In the genomic region with DNA sequence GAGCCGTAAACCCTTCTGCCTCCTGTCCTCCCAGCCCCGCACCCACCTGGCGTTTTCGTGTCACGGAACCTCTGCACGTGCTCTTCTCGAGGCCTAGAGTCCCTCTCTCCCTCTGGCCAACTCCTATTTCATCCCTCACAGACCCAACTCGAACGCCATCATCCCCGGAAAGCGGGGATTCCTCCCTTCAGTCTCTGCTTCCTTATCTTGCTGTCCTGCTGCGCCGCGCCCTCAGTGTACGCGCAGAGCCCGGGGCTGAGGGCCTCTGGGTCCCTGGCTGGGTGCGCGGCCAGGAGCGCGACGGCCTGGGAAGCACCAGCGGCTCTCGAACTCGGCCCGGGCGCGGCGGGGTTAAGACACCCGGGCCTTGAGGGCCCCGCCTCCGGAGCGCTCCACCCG, we compare ENCODE assay signal across 8 cellular contexts. TPM values are rescaled to one million over a fixed set of nuclear protein-coding genes. Genes with fewer than 3 reads are reported as not detected.
A peak's percentile ranks its signal among the peaks of the same experiment; 100 is the strongest.
DNase-seq lines count a peak whose midpoint lies in the region; ATAC-seq and TF ChIP-seq lines count a peak whose summit lies in the region.

No MANE protein-coding gene starts in this region.

- H3K27ac ChIP-seq in HEK293 (ENCODE audit: extremely low read depth, low read depth, low read length): peak overlapping the region; percentile 73
- H3K27ac ChIP-seq in SK-N-MC: peak overlapping the region; percentile 92
- peak overlapping the region; percentile 86 to 98 for H3K27ac ChIP-seq in left lung

- POLR2A ChIA-PET in GM10248 (lab: Yijun Ruan, JAX): interaction anchor here (0.8 to 1.5 kb wide), 6 partner anchors 9 to 364 kb away, joined by 3 to 8 read pairs (median 4); a partner anchor contains a TSS
- POLR2A ChIA-PET in HEK293 (lab: Yijun Ruan, JAX): no interaction called here

- peak; percentile 70 for ATAC-seq in central memory CD8-positive, alpha-beta T cell (replicated peaks; ENCODE audit: extremely low read depth, poor library complexity, severe bottlenecking)
- ATAC-seq in left lung: peak; percentile 86

- H3K9me3 Mint-ChIP-seq in central memory CD8-positive, alpha-beta T cell: no peaks in the 10 kb centered on the region

- DNase-seq in 8988T: peak; percentile 83
- DNase-seq in GM10248 (ENCODE audit: extremely low spot score): peak; percentile 83
- peak; percentile 82 for DNase-seq in M059J (ENCODE audit: low read depth)
- no peak for DNase-seq in SK-N-MC (ENCODE audit: low read depth, low spot score)
- no peak for DNase-seq in central memory CD8-positive, alpha-beta T cell (ENCODE audit: low spot score in 2 of 2)
- peak; percentile 84 to 97 for DNase-seq in left lung
- DNase-seq in stimulated activated CD4-positive, alpha-beta T cell treated with anti-CD3 and anti-CD28 coated beads, TNF-alpha, amount 100 ng/mL, for 24 hours (ENCODE audit: low read depth in 3 of 3): peak in 2 of 3 experiments; percentile 75 to 80

- H3K27me3 ChIP-seq in left lung: no peaks in the 10 kb centered on the region

- H3K36me3 ChIP-seq in HEK293 (ENCODE audit: control insufficient read depth in 2 of 2, insufficient read depth in 1 of 2, low read length in 2 of 2) (peaks cover 0 to 20% of the 10 kb centered on the region in 2 experiments; a peak in 1 of 3 replicates), SK-N-MC (ENCODE audit: insufficient read depth, low read length) (no peaks in the 10 kb centered on the region; the same call in 1 of the 2 replicates), left lung (peaks cover 0 to 29% of the 10 kb centered on the region in 2 donors)

- intact Hi-C loops in left lung (cut with DNase I): loop anchor here in 1 of 2 donors (5.0 kb wide), 1 partner anchor 91 kb away; no protein-coding TSS in a partner anchor

- peaks cover 38% of the 10 kb centered on the region for H3K36me3 Mint-ChIP-seq in central memory CD8-positive, alpha-beta T cell (ENCODE audit: insufficient read depth)

- H3K4me3 ChIP-seq in HEK293 (ENCODE audit: low read depth, low read length): peak overlapping the region; percentile 70
- peak overlapping the region; percentile 99 for H3K4me3 ChIP-seq in SK-N-MC
- peak overlapping the region; percentile 79 to 98 for H3K4me3 ChIP-seq in left lung

- H3K4me3 Mint-ChIP-seq in central memory CD8-positive, alpha-beta T cell: peak overlapping the region; percentile 100

- TF ChIP-seq CTCF in GM10248 (IDR thresholded peaks at IDR 0.05; ENCODE audit: control extremely low read depth, extremely low read depth, low read depth, missing control alignments): no peak
- TF ChIP-seq CTCF in HEK293 (tag by site-specific recombination; IDR thresholded peaks at IDR 0.05): no peak
- no peak for TF ChIP-seq CTCF in left lung (IDR thresholded peaks at IDR 0.05)

- H3K4me1 ChIP-seq in HEK293 (ENCODE audit: control insufficient read depth, insufficient read depth, low read length): no peaks in the 10 kb centered on the region
- peaks cover 30 to 79% of the 10 kb centered on the region in 2 donors for H3K4me1 ChIP-seq in left lung

- no peaks in the 10 kb centered on the region for H3K9me3 ChIP-seq in HEK293 (ENCODE audit: control insufficient read depth, insufficient read depth, low read depth, low read length)
- no peaks in the 10 kb centered on the region for H3K9me3 ChIP-seq in SK-N-MC (ENCODE audit: low read depth, low read length)
- no peaks in the 10 kb centered on the region for H3K9me3 ChIP-seq in left lung

- CTCF ChIA-PET in GM10248 (lab: Yijun Ruan, JAX) (interaction anchor here (0.7 to 11.8 kb wide), 21 partner anchors 10 to 365 kb away, joined by 3 to 83 read pairs (median 6); a partner anchor contains a TSS), HEK293 (lab: Yijun Ruan, JAX) (interaction anchor here (0.8 to 2.1 kb wide), 6 partner anchors 11 to 364 kb away, joined by 3 to 7 read pairs (median 4); a partner anchor contains a TSS)

- H3K9ac ChIP-seq in SK-N-MC (ENCODE audit: insufficient read length): peak overlapping the region; percentile 93

- H3K27me3 Mint-ChIP-seq in central memory CD8-positive, alpha-beta T cell: no peaks in the 10 kb centered on the region

- peaks cover 55% of the 10 kb centered on the region for H3K4me1 Mint-ChIP-seq in central memory CD8-positive, alpha-beta T cell

- peak overlapping the region; percentile 99 for H3K27ac Mint-ChIP-seq in central memory CD8-positive, alpha-beta T cell (ENCODE audit: low read depth)

TF ChIP-seq in HEK293, 187 proteins besides CTCF, POLR2A, EP300 and RAD21 (continues in another document):
- TF ChIP-seq ZBTB7A (tag by site-specific recombination; IDR thresholded peaks at IDR 0.05; ENCODE audit: low read depth): 0 out of 2 replicates have a peak, but pooled peaks have one; percentile 29
- no peak for TF ChIP-seq ZNF664 (tag by site-specific recombination; IDR thresholded peaks at IDR 0.05)
- peak; percentile 75 for TF ChIP-seq ZBTB48 (tag by site-specific recombination; IDR thresholded peaks at IDR 0.05)
- TF ChIP-seq WT1 (tag by site-specific recombination; IDR thresholded peaks at IDR 0.05): no peak
- no peak for TF ChIP-seq EGR2 (tag by site-specific recombination; IDR thresholded peaks at IDR 0.05; ENCODE audit: low read depth)
- TF ChIP-seq ZNF16 (tag by site-specific recombination; IDR thresholded peaks at IDR 0.05; ENCODE audit: low read depth): no peak
- TF ChIP-seq, protein P1, sequence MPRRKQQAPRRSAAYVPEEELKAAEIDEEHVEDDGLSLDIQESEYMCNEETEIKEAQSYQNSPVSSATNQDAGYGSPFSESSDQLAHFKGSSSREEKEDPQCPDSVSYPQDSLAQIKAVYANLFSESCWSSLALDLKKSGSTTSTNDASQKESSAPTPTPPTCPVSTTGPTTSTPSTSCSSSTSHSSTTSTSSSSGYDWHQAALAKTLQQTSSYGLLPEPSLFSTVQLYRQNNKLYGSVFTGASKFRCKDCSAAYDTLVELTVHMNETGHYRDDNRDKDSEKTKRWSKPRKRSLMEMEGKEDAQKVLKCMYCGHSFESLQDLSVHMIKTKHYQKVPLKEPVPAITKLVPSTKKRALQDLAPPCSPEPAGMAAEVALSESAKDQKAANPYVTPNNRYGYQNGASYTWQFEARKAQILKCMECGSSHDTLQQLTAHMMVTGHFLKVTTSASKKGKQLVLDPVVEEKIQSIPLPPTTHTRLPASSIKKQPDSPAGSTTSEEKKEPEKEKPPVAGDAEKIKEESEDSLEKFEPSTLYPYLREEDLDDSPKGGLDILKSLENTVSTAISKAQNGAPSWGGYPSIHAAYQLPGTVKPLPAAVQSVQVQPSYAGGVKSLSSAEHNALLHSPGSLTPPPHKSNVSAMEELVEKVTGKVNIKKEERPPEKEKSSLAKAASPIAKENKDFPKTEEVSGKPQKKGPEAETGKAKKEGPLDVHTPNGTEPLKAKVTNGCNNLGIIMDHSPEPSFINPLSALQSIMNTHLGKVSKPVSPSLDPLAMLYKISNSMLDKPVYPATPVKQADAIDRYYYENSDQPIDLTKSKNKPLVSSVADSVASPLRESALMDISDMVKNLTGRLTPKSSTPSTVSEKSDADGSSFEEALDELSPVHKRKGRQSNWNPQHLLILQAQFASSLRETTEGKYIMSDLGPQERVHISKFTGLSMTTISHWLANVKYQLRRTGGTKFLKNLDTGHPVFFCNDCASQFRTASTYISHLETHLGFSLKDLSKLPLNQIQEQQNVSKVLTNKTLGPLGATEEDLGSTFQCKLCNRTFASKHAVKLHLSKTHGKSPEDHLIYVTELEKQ (tag by site-specific recombination; IDR thresholded peaks at IDR 0.05; ENCODE audit: borderline replicate concordance): no peak
- TF ChIP-seq ZNF221 (tag by site-specific recombination; IDR thresholded peaks at IDR 0.05; ENCODE audit: borderline replicate concordance): no peak
- TF ChIP-seq ZNF19 (tag by site-specific recombination; IDR thresholded peaks at IDR 0.05; ENCODE audit: low read depth): no peak
- TF ChIP-seq ZNF394 (tag by site-specific recombination; IDR thresholded peaks at IDR 0.05; ENCODE audit: borderline replicate concordance): no peak; the same call in 1 of the 2 replicates
- TF ChIP-seq, protein P2, sequence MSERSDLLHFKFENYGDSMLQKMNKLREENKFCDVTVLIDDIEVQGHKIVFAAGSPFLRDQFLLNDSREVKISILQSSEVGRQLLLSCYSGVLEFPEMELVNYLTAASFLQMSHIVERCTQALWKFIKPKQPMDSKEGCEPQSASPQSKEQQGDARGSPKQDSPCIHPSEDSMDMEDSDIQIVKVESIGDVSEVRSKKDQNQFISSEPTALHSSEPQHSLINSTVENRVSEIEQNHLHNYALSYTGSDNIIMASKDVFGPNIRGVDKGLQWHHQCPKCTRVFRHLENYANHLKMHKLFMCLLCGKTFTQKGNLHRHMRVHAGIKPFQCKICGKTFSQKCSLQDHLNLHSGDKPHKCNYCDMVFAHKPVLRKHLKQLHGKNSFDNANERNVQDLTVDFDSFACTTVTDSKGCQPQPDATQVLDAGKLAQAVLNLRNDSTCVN (tag by site-specific recombination; optimal IDR thresholded peaks at IDR 0.05): peak; percentile 81
- TF ChIP-seq BCL11B (tag by site-specific recombination; IDR thresholded peaks at IDR 0.05; ENCODE audit: low read depth): 0 out of 2 replicates have a peak, but pooled peaks have one; percentile 23
- TF ChIP-seq FEZF1 (tag by site-specific recombination; IDR thresholded peaks at IDR 0.05): no peak
- TF ChIP-seq TRIM28 (IDR thresholded peaks at IDR 0.05; ENCODE audit: borderline replicate concordance, low read length): no peak

RNA-seq across cellular contexts. Expression of a gene that starts 0.5 kb away (rescaled TPM):
- total RNA-seq in M059J (2014; rRNA removed; shearing (Covaris generic)): 2.1 and 3.5 TPM in 2 replicates
- total RNA-seq in left lung: 10 to 100 TPM; 41.5 to 87.3 TPM

RNA-seq across cellular contexts. Expression of a gene that starts 19.9 kb away (rescaled TPM):
- total RNA-seq in M059J (2014; rRNA removed; shearing (Covaris generic)): 17.7 and 28.7 TPM in 2 replicates
- 100 to 1,000 TPM in 1 of 2 donors, 10 to 100 TPM in 1; 83.8 to 119 TPM for total RNA-seq in left lung

Comparison
In these comparisons a context has a peak if more than half of its experiments do, and no peak if none do; other contexts are left out.
1. DNase-seq: peak in 8988T (single experiment), GM10248 (single experiment), M059J (single experiment), left lung (2 of 2) and stimulated activated CD4-positive, alpha-beta T cell treated with anti-CD3 and anti-CD28 coated beads, TNF-alpha, amount 100 ng/mL, for 24 hours (2 of 3); none in SK-N-MC (single experiment) and central memory CD8-positive, alpha-beta T cell (0 of 2).
2. Peak in every context shown above with its lines, with median percentiles within 50 percentile points of each other: H3K27ac ChIP-seq and H3K4me3 ChIP-seq.